ENCODE assay signal across 18 cellular contexts in the genomic region with DNA sequence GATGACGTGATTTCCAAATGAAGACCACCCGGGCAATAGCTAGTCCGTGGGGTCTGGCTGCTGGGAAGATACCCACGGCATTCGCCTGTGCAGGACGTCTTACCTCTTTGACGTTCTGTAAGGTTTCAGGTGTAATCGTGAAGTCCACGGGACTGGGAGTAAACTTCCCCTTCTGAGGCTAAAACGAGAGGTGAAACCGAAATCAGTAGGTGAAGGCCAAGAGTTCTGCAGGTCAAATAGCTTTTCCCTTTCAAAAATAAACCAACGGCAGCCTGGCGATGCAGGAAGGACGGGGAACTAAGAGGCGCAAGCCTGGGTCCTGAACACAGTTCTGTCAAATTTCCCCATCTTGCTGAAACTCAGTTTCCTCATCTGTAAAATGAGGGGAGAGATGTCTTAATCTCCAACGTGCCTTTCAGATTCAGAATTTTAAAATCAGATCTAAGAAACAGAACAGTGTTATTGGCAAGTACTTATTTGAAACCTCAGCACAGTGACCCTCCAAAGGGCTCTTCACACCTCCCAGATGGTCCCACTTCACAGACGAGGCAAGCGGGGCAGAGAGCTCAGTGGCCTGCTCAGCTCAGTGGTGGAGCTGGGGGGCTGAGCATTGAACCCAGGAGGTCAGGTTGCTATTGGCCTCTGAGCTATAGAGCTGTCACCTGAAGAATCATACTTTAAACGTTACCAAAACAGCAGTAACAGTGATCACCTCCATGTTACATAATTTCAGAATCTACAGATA. TPM values are rescaled to one million over a fixed set of nuclear protein-coding genes. Genes with fewer than 3 reads are reported as not detected.
DNase-seq lines count a peak whose midpoint lies in the region; ATAC-seq and TF ChIP-seq lines count a peak whose summit lies in the region.
"Had no signal": no experiment of that assay in that cellular context is flagged by ENCODE, and none has a peak within 500 bp of the region (broad histone marks: within the 10 kb centered on the region; RNA-seq: fewer than 3 reads in every experiment).

No MANE protein-coding gene starts in this region.

- DNase-seq in T-helper 17 cell: no peak
- DNase-seq in Kasumi-1 (lab: John Stamatoyannopoulos, UW): no peak
- no peak for DNase-seq in EL
- no peak for DNase-seq in type B pancreatic cell (ENCODE audit: extremely low spot score, unreplicated experiment)
- DNase-seq: activated naive CD4-positive, alpha-beta T cell; BE2C; foreskin fibroblast; left ventricle myocardium inferior; NCI-H187 treated with DMSO at 0.1 percent for 48 hours; NCI-H526; stimulated activated CD4-positive, alpha-beta T cell treated with anti-CD3 and anti-CD28 coated beads, Interleukin-4, amount 100 ng/mL, for 1 hour; stimulated activated CD8-positive, alpha-beta memory T cell treated with anti-CD3 and anti-CD28 coated beads, Interleukin-4, amount 100 ng/mL, for 48 hours had no signal

- peaks cover 6% of the 10 kb centered on the region for H3K36me3 Mint-ChIP-seq in T-helper 17 cell (ENCODE audit: low read depth)
- peaks cover 14% of the 10 kb centered on the region for H3K36me3 Mint-ChIP-seq in type B pancreatic cell

- ATAC-seq in GM18499 (IDR thresholded peaks at IDR 0.05; ENCODE audit: insufficient read depth, unreplicated experiment) (peak; percentile 55), GM19438 (IDR thresholded peaks at IDR 0.05; ENCODE audit: low read depth, unreplicated experiment) (peak; percentile 75), HG02852 (IDR thresholded peaks at IDR 0.05; ENCODE audit: unreplicated experiment) (peak; percentile 66), T-helper 17 cell (no peak), HG02840 (IDR thresholded peaks at IDR 0.05; ENCODE audit: low FRiP score, unreplicated experiment) (no peak)
- ATAC-seq: SK-N-SH treated with all-trans-retinoic acid at 6 μM for 48 hours had no signal

- TF ChIP-seq CTCF in type B pancreatic cell (conservative IDR thresholded peaks at IDR 0.05): no peak

- H3K9me3 Mint-ChIP-seq in type B pancreatic cell: no peaks in the 10 kb centered on the region

- H3K27ac Mint-ChIP-seq in T-helper 17 cell (peak overlapping the region; percentile 29), type B pancreatic cell (no peak overlapping the region)

- H3K4me1 Mint-ChIP-seq in T-helper 17 cell (peaks cover 9% of the 10 kb centered on the region), type B pancreatic cell (ENCODE audit: unreplicated experiment) (peaks cover 6% of the 10 kb centered on the region)

- H3K27me3 Mint-ChIP-seq in T-helper 17 cell (no peaks in the 10 kb centered on the region), type B pancreatic cell (no peaks in the 10 kb centered on the region)

- H3K9me3 ChIP-seq in T-helper 17 cell (ENCODE audit: control insufficient read depth, low read length, poor library complexity, severe bottlenecking): no peaks in the 10 kb centered on the region
- H3K9me3 ChIP-seq: BE2C, HAP-1, left ventricle myocardium inferior had no signal

- H3K4me3 Mint-ChIP-seq in T-helper 17 cell (no peak overlapping the region), type B pancreatic cell (no peak overlapping the region)

RNA-seq across cellular contexts. Expression of a gene that starts 34.7 kb away (rescaled TPM):
- total RNA-seq in T-helper 17 cell: 10 to 100 TPM; 42.9 to 45.8 TPM
- total RNA-seq in type B pancreatic cell (ENCODE audit: low replicate concordance): 33.5 and 37.9 TPM in 2 replicates

Comparison
In these comparisons a context has a peak if more than half of its experiments do, and no peak if none do; other contexts are left out.
1. ATAC-seq: peak in GM18499 (single experiment), GM19438 (single experiment) and HG02852 (single experiment); none in T-helper 17 cell (single experiment) and HG02840 (single experiment).